Comparison of ENCODE assay signal across 10 cellular contexts in the genomic region with DNA sequence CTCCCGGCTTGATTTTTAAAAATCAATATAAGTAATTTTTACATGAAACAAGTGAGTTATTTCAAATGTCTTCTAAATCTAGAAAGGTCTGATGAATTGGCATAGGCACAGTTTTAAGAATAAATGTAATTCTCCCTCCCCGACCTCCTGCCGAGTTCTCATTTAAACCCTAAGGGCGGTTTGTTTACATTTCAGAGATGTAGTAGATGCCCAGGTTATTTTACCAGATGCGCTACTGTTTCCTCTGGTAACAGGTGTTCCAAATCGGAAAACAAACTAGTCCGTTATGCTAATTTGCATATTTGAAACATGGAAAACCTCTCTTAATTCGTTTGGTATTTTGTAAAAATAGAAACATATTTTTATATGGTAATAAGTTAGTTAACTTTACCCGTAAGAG. TPM values are rescaled to one million over a fixed set of nuclear protein-coding genes. Genes with fewer than 3 reads are reported as not detected.
DNase-seq lines count a peak whose midpoint lies in the region; ATAC-seq and TF ChIP-seq lines count a peak whose summit lies in the region.
"Had no signal": no experiment of that assay in that cellular context is flagged by ENCODE, and none has a peak within 500 bp of the region (broad histone marks: within the 10 kb centered on the region; RNA-seq: fewer than 3 reads in every experiment).

No MANE protein-coding gene starts in this region.

- no peaks in the 10 kb centered on the region for H3K9me3 Mint-ChIP-seq in activated CD4-positive, alpha-beta T cell treated with anti-CD3 and anti-CD28 coated beads, Interleukin-2, amount 10 ng/mL, durations not matched to agents 7 days and 5 days
- no peaks in the 10 kb centered on the region for H3K9me3 Mint-ChIP-seq in activated naive CD8-positive, alpha-beta T cell (ENCODE audit: low read depth)
- H3K9me3 Mint-ChIP-seq in neural crest cell (no peaks in the 10 kb centered on the region), progenitor cell of endocrine pancreas (ENCODE audit: low read depth) (no peaks in the 10 kb centered on the region)

- H4K20me1 ChIP-seq in KMS-11 (ENCODE audit: insufficient read depth), result no peaks in the 10 kb centered on the region

- no peak for DNase-seq in activated CD4-positive, alpha-beta T cell treated with anti-CD3 and anti-CD28 coated beads, Interleukin-2, amount 10 ng/mL, durations not matched to agents 7 days and 5 days
- no peak for DNase-seq in activated CD4-positive, alpha-beta T cell treated with anti-CD3 and anti-CD28 coated beads for 4 hours
- DNase-seq in neural crest cell (ENCODE audit: low read depth, low spot score), result no peak
- DNase-seq in progenitor cell of endocrine pancreas (ENCODE audit: low spot score, unreplicated experiment), result no peak
- no peak for DNase-seq in tibial nerve (ENCODE audit: low spot score in 2 of 2)

- no peak overlapping the region for H3K27ac Mint-ChIP-seq in activated CD4-positive, alpha-beta T cell treated with anti-CD3 and anti-CD28 coated beads, Interleukin-2, amount 10 ng/mL, durations not matched to agents 7 days and 5 days
- no peak overlapping the region for H3K27ac Mint-ChIP-seq in activated naive CD8-positive, alpha-beta T cell
- H3K27ac Mint-ChIP-seq in neural crest cell (ENCODE audit: unreplicated experiment) (no peak overlapping the region), progenitor cell of endocrine pancreas (no peak overlapping the region)

- H3K9ac ChIP-seq in KMS-11, result peak overlapping the region; percentile 7

- no peak for ATAC-seq in HG03469 (IDR thresholded peaks at IDR 0.05; ENCODE audit: unreplicated experiment)

- peak overlapping the region; percentile 56 for H2AFZ ChIP-seq in KMS-11 (ENCODE audit: low read depth)

- CTCF ChIA-PET in activated CD4-positive, alpha-beta T cell treated with anti-CD3 and anti-CD28 coated beads, Interleukin-2, amount 10 ng/mL, durations not matched to agents 7 days and 5 days (lab: Charles Lee), result interaction anchor here (1.9 kb wide), 1 partner anchor 18 kb away, joined by 8 read pairs; no protein-coding TSS in a partner anchor

- H3K4me1 ChIP-seq in KMS-11 (ENCODE audit: low read depth, poor library complexity, severe bottlenecking) (peaks cover 21% of the 10 kb centered on the region), tibial nerve (peaks cover 0 to 5% (median 0%) of the 10 kb centered on the region in 4 donors)

- no peaks in the 10 kb centered on the region for H3K36me3 ChIP-seq in KMS-11 (ENCODE audit: insufficient read depth)
- H3K36me3 ChIP-seq in tibial nerve, result no peaks in the 10 kb centered on the region

- peak overlapping the region; percentile 13 for H3K4me3 Mint-ChIP-seq in activated CD4-positive, alpha-beta T cell treated with anti-CD3 and anti-CD28 coated beads, Interleukin-2, amount 10 ng/mL, durations not matched to agents 7 days and 5 days
- H3K4me3 Mint-ChIP-seq in activated naive CD8-positive, alpha-beta T cell, result peak overlapping the region; percentile 81
- peak overlapping the region; percentile 82 for H3K4me3 Mint-ChIP-seq in neural crest cell
- no peak overlapping the region for H3K4me3 Mint-ChIP-seq in progenitor cell of endocrine pancreas (ENCODE audit: low read depth)

- no peak for TF ChIP-seq EP300 in tibial nerve (IDR thresholded peaks at IDR 0.05)

- peaks cover 13% of the 10 kb centered on the region for H3K4me1 Mint-ChIP-seq in activated CD4-positive, alpha-beta T cell treated with anti-CD3 and anti-CD28 coated beads, Interleukin-2, amount 10 ng/mL, durations not matched to agents 7 days and 5 days
- H3K4me1 Mint-ChIP-seq in activated naive CD8-positive, alpha-beta T cell (ENCODE audit: low read depth), result peaks cover 4% of the 10 kb centered on the region
- H3K4me1 Mint-ChIP-seq in neural crest cell, result peaks cover 4% of the 10 kb centered on the region
- peaks cover 7% of the 10 kb centered on the region for H3K4me1 Mint-ChIP-seq in progenitor cell of endocrine pancreas (ENCODE audit: low read depth)

- peaks cover 4% of the 10 kb centered on the region for H3K27me3 Mint-ChIP-seq in activated CD4-positive, alpha-beta T cell treated with anti-CD3 and anti-CD28 coated beads, Interleukin-2, amount 10 ng/mL, durations not matched to agents 7 days and 5 days
- peaks cover 3% of the 10 kb centered on the region for H3K27me3 Mint-ChIP-seq in activated naive CD8-positive, alpha-beta T cell
- H3K27me3 Mint-ChIP-seq in neural crest cell (ENCODE audit: low read depth) (peaks cover 73% of the 10 kb centered on the region), progenitor cell of endocrine pancreas (peaks cover 55% of the 10 kb centered on the region)

- H3K79me2 ChIP-seq in KMS-11 (ENCODE audit: insufficient read depth, low read depth), result no peaks in the 10 kb centered on the region

- H3K4me3 ChIP-seq in KMS-11 (IDR thresholded peaks at IDR 0.05; ENCODE audit: insufficient read depth, low read depth, low read length), result no peak overlapping the region
- H3K4me3 ChIP-seq in tibial nerve, result no peak overlapping the region

- H3K27ac ChIP-seq in KMS-11 (peak overlapping the region; percentile 26), tibial nerve (no peak overlapping the region)

- POLR2A ChIA-PET in activated CD4-positive, alpha-beta T cell treated with anti-CD3 and anti-CD28 coated beads, Interleukin-2, amount 10 ng/mL, durations not matched to agents 7 days and 5 days (lab: Charles Lee), result no interaction called here

- no peaks in the 10 kb centered on the region for H3K9me3 ChIP-seq in tibial nerve

- no peaks in the 10 kb centered on the region for H3K36me3 Mint-ChIP-seq in activated CD4-positive, alpha-beta T cell treated with anti-CD3 and anti-CD28 coated beads, Interleukin-2, amount 10 ng/mL, durations not matched to agents 7 days and 5 days (ENCODE audit: low read depth)
- no peaks in the 10 kb centered on the region for H3K36me3 Mint-ChIP-seq in activated naive CD8-positive, alpha-beta T cell
- H3K36me3 Mint-ChIP-seq in neural crest cell (ENCODE audit: low read depth), result no peaks in the 10 kb centered on the region
- peaks cover 3% of the 10 kb centered on the region for H3K36me3 Mint-ChIP-seq in progenitor cell of endocrine pancreas (ENCODE audit: insufficient read depth)

- H3K27me3 ChIP-seq in KMS-11 (ENCODE audit: insufficient read depth, low read depth) (no peaks in the 10 kb centered on the region), tibial nerve (no peaks in the 10 kb centered on the region)

- H3K4me2 ChIP-seq in KMS-11, result peak overlapping the region; percentile 37

- TF ChIP-seq POLR2A in tibial nerve (IDR thresholded peaks at IDR 0.05), result no peak

- WGBS in tibial nerve, 2 donors, result 56 to 67% methylated on average over 9 of the region's 9 CpGs

- TF ChIP-seq CTCF in KMS-11 (conservative IDR thresholded peaks at IDR 0.05; ENCODE audit: low read depth, low read length) (no peak), neural crest cell (conservative IDR thresholded peaks at IDR 0.05) (no peak), progenitor cell of endocrine pancreas (IDR thresholded peaks at IDR 0.05; ENCODE audit: unreplicated experiment) (no peak), tibial nerve (IDR thresholded peaks at IDR 0.05) (no peak)

RNA-seq across cellular contexts. Expression of a gene that starts 53.8 kb away (rescaled TPM):
- not detected for total RNA-seq in activated CD4-positive, alpha-beta T cell treated with anti-CD3 and anti-CD28 coated beads, Interleukin-2, amount 10 ng/mL, durations not matched to agents 7 days and 5 days
- total RNA-seq in neural crest cell (not detected in 2 replicates), progenitor cell of endocrine pancreas (0.65 and 1.4 TPM in 2 replicates), tibial nerve (under 1 TPM in 1 of 4 donors, not detected in 3; 0.90 TPM)
- total RNA-seq: pulmonary artery endothelial cell; T-helper 1 cell treated with Interleukin-12 subunit alpha and Interleukin-12 subunit beta and Interleukin-4 antibody, amounts not matched to agents 30 ng/mL and 1 ng/mL, for 36 hours had no signal
